In the genomic region with DNA sequence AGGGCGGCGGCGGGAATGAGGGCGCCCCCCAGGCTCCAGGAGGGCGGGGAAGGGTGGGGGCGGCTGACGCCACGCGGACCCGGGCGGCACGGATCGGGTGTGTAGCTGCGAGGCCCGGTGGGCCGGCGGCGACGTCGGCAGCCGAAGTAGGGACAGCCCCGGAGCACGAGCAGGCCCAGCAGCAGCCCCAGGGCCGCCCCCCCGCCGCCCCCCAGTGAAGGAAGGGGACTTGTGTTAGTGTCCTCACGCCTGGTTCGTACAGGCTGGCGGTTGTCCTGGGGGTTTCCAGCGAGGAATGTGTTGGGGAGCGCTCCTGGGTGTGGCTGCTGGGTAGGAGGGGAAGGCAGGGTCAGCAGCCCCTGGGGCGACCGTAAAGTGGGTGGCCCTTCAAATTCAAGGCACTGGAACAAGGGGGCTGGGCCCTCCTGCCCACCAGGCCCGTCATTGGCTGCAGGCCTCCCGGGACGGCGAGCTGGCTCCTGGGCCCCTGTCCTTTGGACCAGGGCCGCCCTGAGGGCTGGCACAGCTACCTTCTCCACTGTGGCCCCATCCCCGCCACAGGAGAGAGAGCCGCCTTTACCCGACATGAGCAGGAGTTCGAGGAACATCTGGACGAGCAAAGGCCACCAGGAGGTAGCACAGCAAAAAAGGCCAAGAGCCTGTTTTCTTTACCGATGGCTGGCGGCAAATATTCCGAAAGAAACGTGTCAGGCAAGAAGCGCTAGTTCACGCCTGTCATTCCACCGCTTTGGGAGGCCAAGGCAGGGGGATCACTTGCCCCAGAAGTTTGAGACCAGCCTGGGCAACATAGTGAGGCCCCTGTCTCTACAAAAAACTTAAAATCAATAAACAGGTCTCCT, we compare ENCODE assay signal across 8 cellular contexts. TPM values are rescaled to one million over a fixed set of nuclear protein-coding genes. Genes with fewer than 3 reads are reported as not detected.
DNase-seq lines count a peak whose midpoint lies in the region; ATAC-seq and TF ChIP-seq lines count a peak whose summit lies in the region.

No MANE protein-coding gene starts in this region.

- TF ChIP-seq CTCF in GM12875 (IDR thresholded peaks at IDR 0.05; ENCODE audit: borderline replicate concordance, insufficient read depth, low read depth, low read length) (no peak), neutrophil (IDR thresholded peaks at IDR 0.05) (no peak)

- ATAC-seq in HG03354 (IDR thresholded peaks at IDR 0.05; ENCODE audit: poor library complexity, severe bottlenecking, unreplicated experiment), result peak; percentile 20

- peaks cover 25% of the 10 kb centered on the region for H3K27me3 ChIP-seq in neutrophil

- H3K27ac ChIP-seq in neutrophil, result peak overlapping the region; percentile 90

- peaks cover 17 to 29% of the 10 kb centered on the region in 2 experiments for H3K4me1 ChIP-seq in neutrophil (ENCODE audit: control insufficient read depth in 1 of 2, insufficient read depth in 1 of 2, low read depth in 1 of 2, low read length in 1 of 2)

- H3K4me3 ChIP-seq in GM12875 (ENCODE audit: low read depth, low read length) (peak overlapping the region; percentile 97), neutrophil (ENCODE audit: low read depth in 1 of 2, low read length in 1 of 2) (peak overlapping the region; percentile 75 to 78)

- H3K36me3 ChIP-seq in neutrophil, result peaks cover 24% of the 10 kb centered on the region

- DNase-seq in UCSD-AML1 (lab: John Stamatoyannopoulos, UW; ENCODE audit: unreplicated experiment) (peak; percentile 59), fibroblast of peridontal ligament (ENCODE audit: extremely low read depth) (peak; percentile 21), GF-D8 (lab: John Stamatoyannopoulos, UW) (no peak), GM19240 (ENCODE audit: insufficient read length, low spot score) (no peak), H4 (ENCODE audit: low spot score) (no peak)

- no peaks in the 10 kb centered on the region for H3K9me3 ChIP-seq in neutrophil

RNA-seq across cellular contexts. Expression of a gene that starts 0.8 kb away (rescaled TPM):
- 12.5 and 20.3 TPM in 2 replicates for total RNA-seq in H4 (2014; rRNA removed; shearing (Covaris generic))

RNA-seq across cellular contexts. Expression of a gene that starts 24.4 kb away (rescaled TPM):
- 5.6 and 6.0 TPM in 2 replicates for total RNA-seq in H4 (2014; rRNA removed; shearing (Covaris generic))

Comparison
In these comparisons a context has a peak if more than half of its experiments do, and no peak if none do; other contexts are left out.
1. DNase-seq: peak in UCSD-AML1 (single experiment) and fibroblast of peridontal ligament (single experiment); none in GF-D8 (single experiment), GM19240 (single experiment) and H4 (single experiment).